In genomic region chr2:197759625-197760292, GRCh38 we compare ENCODE assay signal across 1 cellular context.
TF ChIP-seq lines count a peak whose summit lies in the region.

No MANE protein-coding gene starts in this region.

TF ChIP-seq in K562, 482 proteins besides CTCF, POLR2A, EP300 and RAD21 (continued from another document):
- TF ChIP-seq IRF1 (CRISPR knock-in tag; IDR thresholded peaks at IDR 0.05; ENCODE audit: borderline replicate concordance), result no peak
- TF ChIP-seq CHAMP1 (IDR thresholded peaks at IDR 0.05), result no peak
- TF ChIP-seq NELFE (IDR thresholded peaks at IDR 0.05; ENCODE audit: insufficient read depth, insufficient read length), result no peak
- TF ChIP-seq CHCHD3 (CRISPR knock-in tag; IDR thresholded peaks at IDR 0.05), result no peak
- TF ChIP-seq ID3 (CRISPR knock-in tag; IDR thresholded peaks at IDR 0.05), result no peak
- TF ChIP-seq ID3 (tag; IDR thresholded peaks at IDR 0.05), result no peak
- TF ChIP-seq ZNF77 (CRISPR knock-in tag; IDR thresholded peaks at IDR 0.05), result no peak
- no peak for TF ChIP-seq ZNF830 (CRISPR knock-in tag; IDR thresholded peaks at IDR 0.05)
- TF ChIP-seq E2F3 (CRISPR knock-in tag; IDR thresholded peaks at IDR 0.05), result no peak
- TF ChIP-seq TAF1 (IDR thresholded peaks at IDR 0.05; ENCODE audit: control insufficient read depth, extremely low read depth, insufficient read depth, low read length, severe bottlenecking), result no peak
- no peak for TF ChIP-seq ZNF518B (CRISPR knock-in tag; IDR thresholded peaks at IDR 0.05)
- no peak for TF ChIP-seq MTF1 (CRISPR knock-in tag; IDR thresholded peaks at IDR 0.05; ENCODE audit: borderline replicate concordance)
- TF ChIP-seq POLR2H (tag; IDR thresholded peaks at IDR 0.05; ENCODE audit: low read depth), result no peak
- no peak for TF ChIP-seq CHD7 (IDR thresholded peaks at IDR 0.05; ENCODE audit: low read depth, low read length)
- no peak for TF ChIP-seq RUNX1 (IDR thresholded peaks at IDR 0.05; ENCODE audit: low read depth)
- no peak for TF ChIP-seq CREBBP (IDR thresholded peaks at IDR 0.05; ENCODE audit: low read depth, low read length)
- no peak for TF ChIP-seq PTTG1 (tag; IDR thresholded peaks at IDR 0.05; ENCODE audit: low read depth)
- no peak for TF ChIP-seq ZNF695 (CRISPR knock-in tag; IDR thresholded peaks at IDR 0.05)
- TF ChIP-seq ZNF232 (CRISPR knock-in tag; IDR thresholded peaks at IDR 0.05), result no peak
